ENCODE assay signal across 10 cellular contexts in the genomic region with DNA sequence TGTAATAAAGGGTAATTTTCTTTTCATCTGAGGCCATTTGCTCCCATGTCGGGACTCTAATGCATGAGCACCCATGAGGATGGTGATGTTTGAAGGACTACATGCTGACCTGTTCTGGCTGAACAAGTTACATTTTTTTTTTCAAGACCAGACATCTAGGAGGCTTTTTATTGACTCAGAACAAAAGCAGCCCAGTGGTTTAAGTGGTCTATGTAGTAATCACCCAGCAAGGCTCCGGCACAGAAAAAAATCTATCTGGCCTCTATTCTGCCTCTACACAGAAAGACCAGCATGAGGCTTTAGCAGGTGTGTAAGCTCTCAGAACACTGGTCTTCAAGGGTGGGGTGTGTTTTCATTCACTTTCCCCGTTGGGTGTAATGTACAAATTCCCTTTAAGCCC. TPM values are rescaled to one million over a fixed set of nuclear protein-coding genes. Genes with fewer than 3 reads are reported as not detected.
DNase-seq lines count a peak whose midpoint lies in the region; ATAC-seq and TF ChIP-seq lines count a peak whose summit lies in the region.
"Had no signal": no experiment of that assay in that cellular context is flagged by ENCODE, and none has a peak within 500 bp of the region (broad histone marks: within the 10 kb centered on the region; RNA-seq: fewer than 3 reads in every experiment).

No MANE protein-coding gene starts in this region.

- peak overlapping the region; percentile 24 for H2AFZ ChIP-seq in osteoblast (ENCODE audit: low read length)

- H3K36me3 ChIP-seq in osteoblast (ENCODE audit: insufficient read depth, low read length) (no peaks in the 10 kb centered on the region), tibial nerve (no peaks in the 10 kb centered on the region), spleen (no peaks in the 10 kb centered on the region)

- peak overlapping the region; percentile 53 for H3K4me2 ChIP-seq in osteoblast (ENCODE audit: insufficient read depth, low read length)

- intact Hi-C loops in spleen (cut with DNase I; ENCODE audit: low total_unique reads): no loop called here
- intact Hi-C loops in lower leg skin (cut with DNase I; ENCODE audit: low total_unique reads): no loop called here

- peak; percentile 94 for ATAC-seq in HG02870 (IDR thresholded peaks at IDR 0.05; ENCODE audit: unreplicated experiment)

- no peaks in the 10 kb centered on the region for H3K27me3 ChIP-seq in osteoblast (ENCODE audit: insufficient read depth, low read length)
- H3K27me3 ChIP-seq in tibial nerve: no peaks in the 10 kb centered on the region
- no peaks in the 10 kb centered on the region for H3K27me3 ChIP-seq in spleen (replicated peaks in 1 of 7)

- peak overlapping the region; percentile 25 for H3K27ac ChIP-seq in osteoblast (ENCODE audit: low read depth, low read length)
- no peak overlapping the region for H3K27ac ChIP-seq in tibial nerve
- H3K27ac ChIP-seq in spleen: no peak overlapping the region
- H3K27ac ChIP-seq: 22Rv1 had no signal

- no peak overlapping the region for H3K4me3 ChIP-seq in osteoblast (ENCODE audit: insufficient read depth, low read length)
- H3K4me3 ChIP-seq in tibial nerve: no peak overlapping the region
- no peak overlapping the region for H3K4me3 ChIP-seq in spleen
- no peak overlapping the region for H3K4me3 ChIP-seq in lower leg skin (ENCODE audit: low read depth, poor library complexity, severe bottlenecking)

- no peak for TF ChIP-seq POLR2A in tibial nerve (IDR thresholded peaks at IDR 0.05)
- no peak for TF ChIP-seq POLR2A in spleen (IDR thresholded peaks at IDR 0.05)
- no peak for TF ChIP-seq POLR2A in lower leg skin (IDR thresholded peaks at IDR 0.05)

- H3K9me3 ChIP-seq in osteoblast (ENCODE audit: low read depth, low read length) (no peaks in the 10 kb centered on the region), tibial nerve (no peaks in the 10 kb centered on the region), spleen (no peaks in the 10 kb centered on the region)

- TF ChIP-seq CTCF in osteoblast (IDR thresholded peaks at IDR 0.05; ENCODE audit: extremely low read depth, low read depth, low read length): no peak
- TF ChIP-seq CTCF in tibial nerve (IDR thresholded peaks at IDR 0.05): no peak
- no peak for TF ChIP-seq CTCF in spleen (IDR thresholded peaks at IDR 0.05 in 8 of 11, conservative IDR thresholded peaks at IDR 0.05 in 3 of 11)
- no peak for TF ChIP-seq CTCF in lower leg skin (IDR thresholded peaks at IDR 0.05)

- 48 to 49% methylated on average over 3 of the region's 3 CpGs for WGBS in tibial nerve, 2 donors
- 61 to 73% (median 68%) methylated on average over 3 of the region's 3 CpGs for WGBS in spleen, 5 donors
- WGBS in lower leg skin, 2 donors: 86 to 87% methylated on average over 3 of the region's 3 CpGs

- peak; percentile 4 for DNase-seq in NCI-H1105 treated with DMSO at 0.1 percent for 48 hours (lab: John Stamatoyannopoulos, UW)
- no peak for DNase-seq in NCI-H1105 (lab: John Stamatoyannopoulos, UW)
- DNase-seq in NCI-H2227 (lab: John Stamatoyannopoulos, UW; ENCODE audit: unreplicated experiment): peak; percentile 65
- DNase-seq in osteoblast (ENCODE audit: insufficient read length, low spot score, missing footprints): peak; percentile 82
- DNase-seq in tibial nerve (ENCODE audit: low spot score in 2 of 2): no peak
- no peak for DNase-seq in spleen
- DNase-seq in lower leg skin (ENCODE audit: low spot score in 2 of 2): no peak
- DNase-seq: KBM-7 had no signal

- H3K4me1 ChIP-seq in osteoblast (ENCODE audit: insufficient read depth, low read length) (peaks cover 26% of the 10 kb centered on the region), tibial nerve (no peaks in the 10 kb centered on the region), spleen (peaks cover 0 to 18% (median 0%) of the 10 kb centered on the region in 6 donors)

- H4K20me1 ChIP-seq in osteoblast (ENCODE audit: insufficient read depth, low read length): no peaks in the 10 kb centered on the region

- peaks cover 3% of the 10 kb centered on the region for H3K79me2 ChIP-seq in osteoblast (ENCODE audit: insufficient read depth, low read length)

- TF ChIP-seq EP300 in tibial nerve (IDR thresholded peaks at IDR 0.05): no peak

RNA-seq across cellular contexts. Expression of gene PLCXD2, which starts 15.8 kb away (rescaled TPM):
- total RNA-seq in osteoblast (0.72 and 1.5 TPM in 2 replicates), tibial nerve (under 1 TPM; 0.20 to 0.66 (median 0.36) TPM), spleen (1 to 10 TPM; 2.9 to 6.0 (median 3.4) TPM), lower leg skin (1 to 10 TPM in 3 of 4 donors, under 1 TPM in 1; 0.76 to 3.3 (median 1.5) TPM)
- polyA plus RNA-seq in spleen: under 1 TPM; 0.30 to 0.53 (median 0.35) TPM

Comparison
In these comparisons a context has a peak if more than half of its experiments do, and no peak if none do; other contexts are left out.
1. DNase-seq: peak in NCI-H1105 treated with DMSO at 0.1 percent for 48 hours (single experiment), NCI-H2227 (single experiment) and osteoblast (single experiment); none in NCI-H1105 (single experiment), tibial nerve (0 of 2), spleen (single experiment) and lower leg skin (0 of 2).